Comparison of ENCODE assay signal across 17 cellular contexts in the genomic region with DNA sequence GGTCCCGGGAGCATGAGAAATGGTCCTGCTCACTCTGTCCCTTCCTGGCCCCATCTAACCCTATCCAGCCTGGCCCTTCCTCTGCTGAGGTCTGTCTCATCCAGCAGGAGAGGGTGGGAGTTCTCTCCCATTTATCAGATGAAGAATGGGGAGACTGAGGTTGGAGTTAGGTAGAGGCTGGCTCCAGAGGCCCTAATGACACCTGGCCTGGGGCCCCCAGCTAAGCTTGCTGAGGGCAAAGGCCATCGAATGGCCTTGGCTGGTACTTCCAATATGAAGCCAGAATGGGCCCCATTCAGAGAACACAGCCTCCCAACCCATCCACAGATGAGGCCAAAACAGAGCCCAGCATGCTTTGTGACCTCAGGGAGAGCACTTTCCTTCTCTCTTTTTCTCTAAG. TPM values are rescaled to one million over a fixed set of nuclear protein-coding genes. Genes with fewer than 3 reads are reported as not detected.
DNase-seq lines count a peak whose midpoint lies in the region; ATAC-seq and TF ChIP-seq lines count a peak whose summit lies in the region.
"Had no signal": no experiment of that assay in that cellular context is flagged by ENCODE, and none has a peak within 500 bp of the region (broad histone marks: within the 10 kb centered on the region; RNA-seq: fewer than 3 reads in every experiment).

No MANE protein-coding gene starts in this region.

- no peak overlapping the region for H3K27ac ChIP-seq in lower lobe of right lung
- H3K27ac ChIP-seq in subcutaneous abdominal adipose tissue (ENCODE audit: low read depth, low read length): peak overlapping the region; percentile 97
- no peak overlapping the region for H3K27ac ChIP-seq in colonic mucosa
- H3K27ac ChIP-seq: PC-9 had no signal

- H3K9ac ChIP-seq in subcutaneous abdominal adipose tissue (ENCODE audit: low read length in 5 of 5) (peak overlapping the region; percentile 42 to 90 (median 77)), colonic mucosa (ENCODE audit: low read depth in 2 of 2, low read length in 2 of 2) (peak overlapping the region in 1 of 2 donors; percentile 88)

- H3K4me3 Mint-ChIP-seq in activated T-cell treated with anti-CD3 and anti-CD28 coated beads, Interleukin-2, amount 50 U/mL, for 24 hours: peak overlapping the region; percentile 85
- H3K4me3 Mint-ChIP-seq in activated T-helper 17 cell treated with anti-CD3 and anti-CD28 coated beads, Interleukin-2, amount 50 U/mL, for 72 hours: peak overlapping the region; percentile 87

- peaks cover 41% of the 10 kb centered on the region for H3K36me3 Mint-ChIP-seq in activated T-cell treated with anti-CD3 and anti-CD28 coated beads, Interleukin-2, amount 50 U/mL, for 24 hours (ENCODE audit: low read depth)
- H3K36me3 Mint-ChIP-seq in activated T-helper 17 cell treated with anti-CD3 and anti-CD28 coated beads, Interleukin-2, amount 50 U/mL, for 72 hours (ENCODE audit: low read depth): peaks cover 61% of the 10 kb centered on the region

- no peak for DNase-seq in activated T-cell treated with anti-CD3 and anti-CD28 coated beads, Interleukin-2, amount 50 U/mL, for 24 hours
- no peak for DNase-seq in activated T-cell treated with anti-CD3 and anti-CD28 coated beads, Interleukin-2, amount 50 U/mL, for 48 hours
- DNase-seq in lower lobe of right lung (no peak), colonic mucosa (no peak), hepatic stellate cell (ENCODE audit: low spot score) (no peak)
- DNase-seq in stimulated activated CD4-positive, alpha-beta T cell treated with anti-CD3 and anti-CD28 coated beads, Interleukin-15, amount 100 ng/mL, for 24 hours: no peak
- DNase-seq: activated CD8-positive, alpha-beta memory T cell treated with anti-CD3 and anti-CD28 coated beads, Interleukin-2, amount 10 ng/mL, durations not matched to agents 7 days and 5 days; erythroblast; mucosa of descending colon; NCI-H1048; NCI-H446 treated with DMSO at 0.1 percent for 48 hours; PC-9; right cardiac atrium; T1000 had no signal

- intact Hi-C loops in lower lobe of right lung (cut with DNase I): no loop called here
- intact Hi-C loops in colonic mucosa (cut with DNase I): no loop called here

- peaks cover 41% of the 10 kb centered on the region for H3K4me1 Mint-ChIP-seq in activated T-cell treated with anti-CD3 and anti-CD28 coated beads, Interleukin-2, amount 50 U/mL, for 24 hours (ENCODE audit: low read depth)
- peaks cover 18% of the 10 kb centered on the region for H3K4me1 Mint-ChIP-seq in activated T-helper 17 cell treated with anti-CD3 and anti-CD28 coated beads, Interleukin-2, amount 50 U/mL, for 72 hours

- no peaks in the 10 kb centered on the region for H3K27me3 Mint-ChIP-seq in activated T-cell treated with anti-CD3 and anti-CD28 coated beads, Interleukin-2, amount 50 U/mL, for 24 hours
- no peaks in the 10 kb centered on the region for H3K27me3 Mint-ChIP-seq in activated T-helper 17 cell treated with anti-CD3 and anti-CD28 coated beads, Interleukin-2, amount 50 U/mL, for 72 hours
- H3K27me3 Mint-ChIP-seq: activated CD8-positive, alpha-beta memory T cell treated with anti-CD3 and anti-CD28 coated beads, Interleukin-2, amount 10 ng/mL, durations not matched to agents 7 days and 5 days had no signal

- H3K4me1 ChIP-seq in lower lobe of right lung (peaks cover 47% of the 10 kb centered on the region), subcutaneous abdominal adipose tissue (ENCODE audit: control insufficient read depth in 5 of 5, insufficient read depth in 5 of 5, low read length in 5 of 5) (peaks cover 13 to 55% (median 49%) of the 10 kb centered on the region in 5 donors), colonic mucosa (peaks cover 5% of the 10 kb centered on the region)

- H3K27me3 ChIP-seq in lower lobe of right lung (ENCODE audit: low read depth) (no peaks in the 10 kb centered on the region), subcutaneous abdominal adipose tissue (ENCODE audit: control insufficient read depth in 5 of 5, insufficient read depth in 4 of 5, low read length in 5 of 5) (no peaks in the 10 kb centered on the region), colonic mucosa (no peaks in the 10 kb centered on the region)

- peaks cover 25% of the 10 kb centered on the region for H3K36me3 ChIP-seq in lower lobe of right lung
- H3K36me3 ChIP-seq in subcutaneous abdominal adipose tissue (ENCODE audit: control insufficient read depth in 5 of 5, insufficient read depth in 5 of 5, low read length in 5 of 5): peaks cover 2 to 20% (median 18%) of the 10 kb centered on the region in 5 donors
- no peaks in the 10 kb centered on the region for H3K36me3 ChIP-seq in colonic mucosa

- ATAC-seq in activated T-helper 17 cell treated with anti-CD3 and anti-CD28 coated beads, Interleukin-2, amount 50 U/mL, for 72 hours (replicated peaks): no peak
- ATAC-seq in lower lobe of right lung: no peak
- ATAC-seq: activated CD8-positive, alpha-beta memory T cell treated with anti-CD3 and anti-CD28 coated beads, Interleukin-2, amount 10 ng/mL, durations not matched to agents 7 days and 5 days; mucosa of descending colon had no signal

- H3K9me3 ChIP-seq in lower lobe of right lung (no peaks in the 10 kb centered on the region), subcutaneous abdominal adipose tissue (ENCODE audit: control insufficient read depth in 5 of 5, low read length in 5 of 5) (no peaks in the 10 kb centered on the region), colonic mucosa (no peaks in the 10 kb centered on the region)
- H3K9me3 ChIP-seq: mucosa of descending colon had no signal

- H3K4me3 ChIP-seq in lower lobe of right lung (peak overlapping the region; percentile 87), subcutaneous abdominal adipose tissue (ENCODE audit: low read depth in 1 of 5, low read length in 5 of 5) (peak overlapping the region; percentile 69 to 84 (median 81)), colonic mucosa (no peak overlapping the region)
- H3K4me3 ChIP-seq: GM12878, mucosa of descending colon, PC-9 had no signal

- TF ChIP-seq CTCF in lower lobe of right lung (IDR thresholded peaks at IDR 0.05) (no peak), colonic mucosa (IDR thresholded peaks at IDR 0.05) (no peak)

- no peak overlapping the region for H3K27ac Mint-ChIP-seq in activated T-cell treated with anti-CD3 and anti-CD28 coated beads, Interleukin-2, amount 50 U/mL, for 24 hours
- H3K27ac Mint-ChIP-seq in activated T-helper 17 cell treated with anti-CD3 and anti-CD28 coated beads, Interleukin-2, amount 50 U/mL, for 72 hours: peak overlapping the region; percentile 90

- no peaks in the 10 kb centered on the region for H3K9me3 Mint-ChIP-seq in activated T-cell treated with anti-CD3 and anti-CD28 coated beads, Interleukin-2, amount 50 U/mL, for 24 hours
- no peaks in the 10 kb centered on the region for H3K9me3 Mint-ChIP-seq in activated T-helper 17 cell treated with anti-CD3 and anti-CD28 coated beads, Interleukin-2, amount 50 U/mL, for 72 hours

RNA-seq across cellular contexts. Expression of a gene that starts 1.4 kb away (rescaled TPM):
- 10 to 100 TPM; 23.9 to 75.4 TPM for total RNA-seq in activated T-helper 17 cell treated with anti-CD3 and anti-CD28 coated beads, Interleukin-2, amount 50 U/mL, for 72 hours
- total RNA-seq in lower lobe of right lung (30.8 TPM), colonic mucosa (10 to 100 TPM in 1 of 2 donors, 1 to 10 TPM in 1; 7.8 to 16.5 TPM)

RNA-seq across cellular contexts. Expression of a gene that starts 18.6 kb away (rescaled TPM):
- 10 to 100 TPM; 37.4 to 52.3 TPM for total RNA-seq in activated T-helper 17 cell treated with anti-CD3 and anti-CD28 coated beads, Interleukin-2, amount 50 U/mL, for 72 hours
- total RNA-seq in lower lobe of right lung: 21.5 TPM
- total RNA-seq in colonic mucosa: 10 to 100 TPM; 19.1 to 24.9 TPM

RNA-seq across cellular contexts. Expression of a gene that starts 23.9 kb away (rescaled TPM):
- 10 to 100 TPM; 77.8 to 81.9 TPM for total RNA-seq in activated T-helper 17 cell treated with anti-CD3 and anti-CD28 coated beads, Interleukin-2, amount 50 U/mL, for 72 hours
- total RNA-seq in lower lobe of right lung (53.8 TPM), colonic mucosa (10 to 100 TPM; 60.1 to 66.4 TPM)

RNA-seq across cellular contexts. Expression of a gene that starts 24.5 kb away (rescaled TPM):
- total RNA-seq in activated T-helper 17 cell treated with anti-CD3 and anti-CD28 coated beads, Interleukin-2, amount 50 U/mL, for 72 hours: 100 to 1,000 TPM; 159 to 291 TPM
- total RNA-seq in lower lobe of right lung (170 TPM), colonic mucosa (100 to 1,000 TPM; 221 to 228 TPM)

RNA-seq across cellular contexts. Expression of a gene that starts 36.8 kb away (rescaled TPM):
- total RNA-seq in activated T-helper 17 cell treated with anti-CD3 and anti-CD28 coated beads, Interleukin-2, amount 50 U/mL, for 72 hours: 10 to 100 TPM; 22.7 to 31.0 TPM
- 22.3 TPM for total RNA-seq in lower lobe of right lung
- 10 to 100 TPM; 13.6 to 18.7 TPM for total RNA-seq in colonic mucosa
